ENCODE assay signal across 11 cellular contexts in the genomic region with DNA sequence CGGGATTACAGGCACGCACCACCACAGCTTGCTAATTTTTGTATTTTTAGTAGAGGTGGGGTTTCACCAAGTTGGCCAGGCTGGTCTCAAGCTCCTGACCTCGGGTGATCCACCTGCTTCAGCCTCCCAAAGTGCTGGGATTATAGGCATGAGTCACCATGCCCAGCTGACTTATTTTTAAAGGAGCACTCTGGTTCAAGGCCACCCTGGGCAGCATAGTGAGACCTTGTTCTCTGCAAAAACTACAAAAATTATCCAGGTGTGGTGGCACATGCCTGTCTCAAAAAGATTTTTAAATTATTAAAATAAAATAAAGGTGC. TPM values are rescaled to one million over a fixed set of nuclear protein-coding genes. Genes with fewer than 3 reads are reported as not detected.
"Had no signal": no experiment of that assay in that cellular context is flagged by ENCODE, and none has a peak within 500 bp of the region (broad histone marks: within the 10 kb centered on the region; RNA-seq: fewer than 3 reads in every experiment).

No MANE protein-coding gene starts in this region.

RNA-seq across cellular contexts. Expression of a gene that starts 7.8 kb away (rescaled TPM):
- total RNA-seq: OCI-LY7, PC-3, Peyer's patch, Right ventricle myocardium inferior, Right ventricle myocardium superior, RPMI7951, SJSA1, SK-MEL-5, T-cell had no signal
- polyA plus RNA-seq: SK-N-SH had no signal

RNA-seq across cellular contexts. Expression of a gene that starts 35.2 kb away (rescaled TPM):
- total RNA-seq: PC-3, PC-9, Peyer's patch, Right ventricle myocardium inferior, Right ventricle myocardium superior, SJSA1, SK-MEL-5 had no signal
